Comparison of ENCODE assay signal across 8 cellular contexts in genomic region chr10:60203993-60204618, GRCh38.
DNase-seq lines count a peak whose midpoint lies in the region; ATAC-seq, FAIRE-seq and TF ChIP-seq lines count a peak whose summit lies in the region.

No MANE protein-coding gene starts in this region.

- H3K4me1 Mint-ChIP-seq in CD8-positive, alpha-beta T cell (ENCODE audit: low read depth) = no peaks in the 10 kb centered on the region

- no peak for FAIRE-seq in kidney (lab: Jason Lieb, UNC)

- no peaks in the 10 kb centered on the region for H3K9me3 Mint-ChIP-seq in CD8-positive, alpha-beta T cell

- no peak for ATAC-seq in CD8-positive, alpha-beta T cell
- no peak for ATAC-seq in HG03025 (IDR thresholded peaks at IDR 0.05; ENCODE audit: low FRiP score, unreplicated experiment)
- ATAC-seq in HG03175 (IDR thresholded peaks at IDR 0.05; ENCODE audit: unreplicated experiment) = no peak

- intact Hi-C loops in CD8-positive, alpha-beta T cell (cut with DNase I, micrococcal nuclease) = loop anchor here in 1 of 2 experiments (5.0 kb wide), 1 partner anchor 443 kb away; no protein-coding TSS in a partner anchor
- intact Hi-C loops in kidney (cut with DNase I) (loop anchor here (10.0 kb wide), 1 partner anchor 231 kb away; no protein-coding TSS in a partner anchor), posterior cingulate gyrus (cut with DNase I) (loop anchor here (1.0 to 10.0 kb wide), 2 partner anchors 230 to 441 kb away; no protein-coding TSS in a partner anchor)

- CTCF ChIA-PET in CD8-positive, alpha-beta T cell (lab: Charles Lee) = interaction anchor here (0.7 to 1.6 kb wide), 5 partner anchors 12 to 580 kb away, joined by 3 to 4 read pairs (median 4); no protein-coding TSS in a partner anchor

- no peaks in the 10 kb centered on the region for H3K4me1 ChIP-seq in CD8-positive, alpha-beta T cell (ENCODE audit: insufficient read depth, low read length)
- peaks cover 8 to 10% of the 10 kb centered on the region in 2 donors for H3K4me1 ChIP-seq in kidney (ENCODE audit: control insufficient read depth in 1 of 2, insufficient read depth in 1 of 2, low read depth in 1 of 2, low read length in 2 of 2)

- DNase-seq in CD8-positive, alpha-beta T cell = no peak
- DNase-seq in HuH-7 (ENCODE audit: low spot score) (peak; percentile 9), WERI-Rb-1 (peak; percentile 15), kidney (no peak), posterior cingulate gyrus (no peak), NCI-H510A (lab: John Stamatoyannopoulos, UW) (no peak)

- H3K36me3 Mint-ChIP-seq in CD8-positive, alpha-beta T cell = peaks cover 5% of the 10 kb centered on the region

- no peak overlapping the region for H3K9ac ChIP-seq in kidney (ENCODE audit: low read length in 2 of 2)

- H3K9me3 ChIP-seq in CD8-positive, alpha-beta T cell (ENCODE audit: low read length) = no peaks in the 10 kb centered on the region
- H3K9me3 ChIP-seq in WERI-Rb-1 (ENCODE audit: severe bottlenecking) (no peaks in the 10 kb centered on the region), kidney (ENCODE audit: control insufficient read depth in 1 of 2, low read length in 2 of 2) (no peaks in the 10 kb centered on the region)

- H3K36me3 ChIP-seq in CD8-positive, alpha-beta T cell (ENCODE audit: insufficient read depth, low read length) = no peaks in the 10 kb centered on the region
- H3K36me3 ChIP-seq in WERI-Rb-1 = no peaks in the 10 kb centered on the region
- peaks cover 0 to 2% of the 10 kb centered on the region in 2 donors for H3K36me3 ChIP-seq in kidney (ENCODE audit: control insufficient read depth in 1 of 2, insufficient read depth in 2 of 2, low read length in 2 of 2)

- peak; percentile 24 for TF ChIP-seq CTCF in CD8-positive, alpha-beta T cell (IDR thresholded peaks at IDR 0.05)
- TF ChIP-seq CTCF in WERI-Rb-1 (IDR thresholded peaks at IDR 0.05; ENCODE audit: low read depth, low read length) (peak; percentile 65), kidney (IDR thresholded peaks at IDR 0.05; ENCODE audit: borderline replicate concordance, extremely low read depth, insufficient read depth) (peak; percentile 58)

- no peak overlapping the region for H3K27ac ChIP-seq in CD8-positive, alpha-beta T cell (ENCODE audit: low read depth, low read length)
- H3K27ac ChIP-seq in WERI-Rb-1 (no peak overlapping the region), kidney (ENCODE audit: low read depth in 2 of 2, low read length in 2 of 2) (no peak overlapping the region)

- no peak overlapping the region for H3K4me3 Mint-ChIP-seq in CD8-positive, alpha-beta T cell

- no peaks in the 10 kb centered on the region for H3K27me3 Mint-ChIP-seq in CD8-positive, alpha-beta T cell (ENCODE audit: low read depth)

- no peak overlapping the region for H3K27ac Mint-ChIP-seq in CD8-positive, alpha-beta T cell

- no peak overlapping the region for H3K4me3 ChIP-seq in CD8-positive, alpha-beta T cell (ENCODE audit: low read depth, low read length)
- no peak overlapping the region for H3K4me3 ChIP-seq in WERI-Rb-1 (ENCODE audit: low read depth, low read length)
- no peak overlapping the region for H3K4me3 ChIP-seq in kidney (ENCODE audit: low read length in 2 of 2)

- H3K27me3 ChIP-seq in CD8-positive, alpha-beta T cell (ENCODE audit: insufficient read depth, low read length) = no peaks in the 10 kb centered on the region
- H3K27me3 ChIP-seq in WERI-Rb-1 (ENCODE audit: insufficient read depth, low read depth, severe bottlenecking) = no peaks in the 10 kb centered on the region

- POLR2A ChIA-PET in CD8-positive, alpha-beta T cell (lab: Charles Lee) = no interaction called here

Comparison
In these comparisons a context has a peak if more than half of its experiments do, and no peak if none do; other contexts are left out.
1. DNase-seq: peak in HuH-7 (single experiment) and WERI-Rb-1 (single experiment); none in CD8-positive, alpha-beta T cell (0 of 7), kidney (single experiment), posterior cingulate gyrus (0 of 10) and NCI-H510A (single experiment).
2. Peak in every context shown above with its lines, with median percentiles within 50 percentile points of each other: CTCF ChIP-seq.